ENCODE assay signal across 9 cellular contexts in genomic region chr12:8038659-8039114, GRCh38. TPM values are rescaled to one million over a fixed set of nuclear protein-coding genes. Genes with fewer than 3 reads are reported as not detected.
DNase-seq lines count a peak whose midpoint lies in the region; ATAC-seq and TF ChIP-seq lines count a peak whose summit lies in the region.
"Had no signal": no experiment of that assay in that cellular context is flagged by ENCODE, and none has a peak within 500 bp of the region (broad histone marks: within the 10 kb centered on the region; RNA-seq: fewer than 3 reads in every experiment).

No MANE protein-coding gene starts in this region.

- peak overlapping the region; percentile 64 for H3K4me3 Mint-ChIP-seq in activated CD8-positive, alpha-beta T cell treated with anti-CD3 and anti-CD28 coated beads for 36 hours
- H3K4me3 Mint-ChIP-seq in naive thymus-derived CD8-positive, alpha-beta T cell, result peak overlapping the region; percentile 56 to 91 (median 83)

- POLR2A ChIA-PET in activated CD8-positive, alpha-beta T cell treated with anti-CD3 and anti-CD28 coated beads for 36 hours (lab: Charles Lee), result interaction anchor here (0.6 to 2.0 kb wide), 6 partner anchors 11 to 103 kb away, joined by 3 to 5 read pairs (median 3); partner anchors contain the start of gene SLC2A3
- POLR2A ChIA-PET in naive thymus-derived CD8-positive, alpha-beta T cell (lab: Charles Lee), result interaction anchor here (0.5 to 2.4 kb wide), 8 partner anchors 12 to 105 kb away, joined by 3 to 28 read pairs (median 4); partner anchors contain the start of gene C3AR1

- peaks cover 0 to 7% of the 10 kb centered on the region in 2 donors for H3K4me1 ChIP-seq in uterus

- peak overlapping the region; percentile 13 to 49 for H3K27ac ChIP-seq in uterus

- H3K36me3 Mint-ChIP-seq in activated CD8-positive, alpha-beta T cell treated with anti-CD3 and anti-CD28 coated beads for 36 hours (ENCODE audit: low read depth), result peaks cover 7% of the 10 kb centered on the region
- H3K36me3 Mint-ChIP-seq in naive thymus-derived CD8-positive, alpha-beta T cell, result peaks cover 4 to 41% (median 12%) of the 10 kb centered on the region in 3 donors

- no peaks in the 10 kb centered on the region for H3K27me3 ChIP-seq in uterus
- H3K27me3 ChIP-seq: neutrophil had no signal

- ATAC-seq in activated CD8-positive, alpha-beta T cell treated with anti-CD3 and anti-CD28 coated beads for 36 hours, result peak; percentile 74
- peak; percentile 70 for ATAC-seq in naive thymus-derived CD8-positive, alpha-beta T cell

- intact Hi-C loops in activated CD8-positive, alpha-beta T cell treated with anti-CD3 and anti-CD28 coated beads for 36 hours (cut with micrococcal nuclease), result no loop called here
- intact Hi-C loops in uterus (cut with DNase I; ENCODE audit: low total_unique reads), result no loop called here

- H3K4me1 Mint-ChIP-seq in activated CD8-positive, alpha-beta T cell treated with anti-CD3 and anti-CD28 coated beads for 36 hours (ENCODE audit: low read depth), result peaks cover 56% of the 10 kb centered on the region
- peaks cover 44 to 66% (median 62%) of the 10 kb centered on the region in 4 donors for H3K4me1 Mint-ChIP-seq in naive thymus-derived CD8-positive, alpha-beta T cell

- no peak for TF ChIP-seq CTCF in activated CD8-positive, alpha-beta T cell treated with anti-CD3 and anti-CD28 coated beads for 36 hours (IDR thresholded peaks at IDR 0.05)
- TF ChIP-seq CTCF in uterus (IDR thresholded peaks at IDR 0.05), result no peak

- H3K9me3 Mint-ChIP-seq in activated CD8-positive, alpha-beta T cell treated with anti-CD3 and anti-CD28 coated beads for 36 hours, result no peaks in the 10 kb centered on the region
- H3K9me3 Mint-ChIP-seq in naive thymus-derived CD8-positive, alpha-beta T cell, result no peaks in the 10 kb centered on the region

- H3K9me3 ChIP-seq in uterus, result no peaks in the 10 kb centered on the region
- H3K9me3 ChIP-seq: neutrophil had no signal

- no peaks in the 10 kb centered on the region for H3K27me3 Mint-ChIP-seq in activated CD8-positive, alpha-beta T cell treated with anti-CD3 and anti-CD28 coated beads for 36 hours
- H3K27me3 Mint-ChIP-seq in naive thymus-derived CD8-positive, alpha-beta T cell, result no peaks in the 10 kb centered on the region

- no peaks in the 10 kb centered on the region for H3K36me3 ChIP-seq in uterus

- CTCF ChIA-PET in activated CD8-positive, alpha-beta T cell treated with anti-CD3 and anti-CD28 coated beads for 36 hours (lab: Charles Lee), result interaction anchor here (0.6 to 2.8 kb wide), 6 partner anchors 8 to 106 kb away, joined by 3 to 19 read pairs (median 5); no protein-coding TSS in a partner anchor

- no peak for TF ChIP-seq POLR2A in uterus (IDR thresholded peaks at IDR 0.05)

- H3K27ac Mint-ChIP-seq in activated CD8-positive, alpha-beta T cell treated with anti-CD3 and anti-CD28 coated beads for 36 hours, result peak overlapping the region; percentile 50
- H3K27ac Mint-ChIP-seq in naive thymus-derived CD8-positive, alpha-beta T cell, result peak overlapping the region; percentile 61 to 94 (median 79)

- peak overlapping the region in 1 of 2 donors; percentile 15 for H3K4me3 ChIP-seq in uterus

- DNase-seq in DMS53 (lab: John Stamatoyannopoulos, UW), result peak; percentile 95
- peak; percentile 13 for DNase-seq in NCI-H1436 treated with DMSO at 0.1 percent for 48 hours (lab: John Stamatoyannopoulos, UW)
- DNase-seq in activated CD8-positive, alpha-beta T cell treated with anti-CD3 and anti-CD28 coated beads for 36 hours, result peak; percentile 67
- peak; percentile 30 for DNase-seq in fibroblast of gingiva (ENCODE audit: low read depth)
- DNase-seq in naive thymus-derived CD8-positive, alpha-beta T cell, result peak in 3 of 10 donors; percentile 11 to 39 (median 34)
- peak in 1 of 2 donors; percentile 49 for DNase-seq in uterus
- DNase-seq in T1000 (lab: John Stamatoyannopoulos, UW), result no peak
- DNase-seq in OCI-M1 (lab: John Stamatoyannopoulos, UW), result no peak

RNA-seq across cellular contexts. Expression of gene FOXJ2, which starts 6.2 kb away (rescaled TPM):
- 10 to 100 TPM; 11.1 to 12.8 TPM for total RNA-seq in activated CD8-positive, alpha-beta T cell treated with anti-CD3 and anti-CD28 coated beads for 36 hours
- 10 to 100 TPM; 26.6 to 27.1 TPM for total RNA-seq in naive thymus-derived CD8-positive, alpha-beta T cell
- polyA plus RNA-seq in naive thymus-derived CD8-positive, alpha-beta T cell, result 10 to 100 TPM in 1 of 3 donors, 1 to 10 TPM in 2; 6.7 to 14.4 (median 9.7) TPM
- 10 to 100 TPM in 2 of 4 donors, 1 to 10 TPM in 2; 7.4 to 37.7 (median 10.8) TPM for total RNA-seq in uterus

RNA-seq across cellular contexts. Expression of gene C3AR1, which starts 27.5 kb away (rescaled TPM):
- 1 to 10 TPM; 1.1 to 1.4 TPM for total RNA-seq in activated CD8-positive, alpha-beta T cell treated with anti-CD3 and anti-CD28 coated beads for 36 hours
- total RNA-seq in naive thymus-derived CD8-positive, alpha-beta T cell, result 1 to 10 TPM; 1.5 to 2.0 TPM
- polyA plus RNA-seq in naive thymus-derived CD8-positive, alpha-beta T cell, result 1 to 10 TPM in 2 of 3 donors, under 1 TPM in 1; 0.09 to 6.5 (median 2.7) TPM
- 10 to 100 TPM in 1 of 4 donors, 1 to 10 TPM in 3; 1.0 to 23.8 (median 4.4) TPM for total RNA-seq in uterus

RNA-seq across cellular contexts. Expression of gene NECAP1, which starts 43.4 kb away (rescaled TPM):
- total RNA-seq in activated CD8-positive, alpha-beta T cell treated with anti-CD3 and anti-CD28 coated beads for 36 hours, result 10 to 100 TPM; 26.7 to 29.6 TPM
- 10 to 100 TPM; 59.8 to 67.9 TPM for total RNA-seq in naive thymus-derived CD8-positive, alpha-beta T cell
- polyA plus RNA-seq in naive thymus-derived CD8-positive, alpha-beta T cell, result 10 to 100 TPM; 20.4 to 26.0 (median 24.9) TPM
- 10 to 100 TPM in 3 of 4 donors, 1 to 10 TPM in 1; 10.0 to 49.6 (median 25.4) TPM for total RNA-seq in uterus

Comparison
In these comparisons a context has a peak if more than half of its experiments do, and no peak if none do; other contexts are left out.
1. DNase-seq: peak in DMS53 (single experiment), NCI-H1436 treated with DMSO at 0.1 percent for 48 hours (single experiment), activated CD8-positive, alpha-beta T cell treated with anti-CD3 and anti-CD28 coated beads for 36 hours (single experiment) and fibroblast of gingiva (single experiment); none in T1000 (single experiment) and OCI-M1 (single experiment).